10 cellular contexts compared by ENCODE assay signal in genomic region chr15:79673416-79674123, GRCh38.
DNase-seq lines count a peak whose midpoint lies in the region; ATAC-seq, FAIRE-seq and TF ChIP-seq lines count a peak whose summit lies in the region.
"Had no signal": no experiment of that assay in that cellular context is flagged by ENCODE, and none has a peak within 500 bp of the region (broad histone marks: within the 10 kb centered on the region; RNA-seq: fewer than 3 reads in every experiment).

No MANE protein-coding gene starts in this region.

- CTCF ChIA-PET in OCI-LY7 (lab: Charles Lee; ENCODE audit: unreplicated experiment), result no interaction called here

- ATAC-seq in HG03469 (IDR thresholded peaks at IDR 0.05; ENCODE audit: unreplicated experiment), result peak; percentile 58

- no peak for FAIRE-seq in urothelium cell line (lab: Jason Lieb, UNC)
- FAIRE-seq: G401.6 had no signal

- H3K79me2 ChIP-seq in OCI-LY7 (ENCODE audit: insufficient read depth, low read depth, low read length), result no peaks in the 10 kb centered on the region
- H3K79me2 ChIP-seq: parathyroid adenoma had no signal

- BruUV-seq in OCI-LY7 (replicated peaks; lab: Mats Ljungman, UMichigan), result no TSS peak

- DNase-seq in stimulated activated CD4-positive, alpha-beta T cell treated with anti-CD3 and anti-CD28 coated beads, Interleukin-15, amount 100 ng/mL, for 24 hours, result peak; percentile 26
- DNase-seq in stimulated activated CD4-positive, alpha-beta T cell treated with anti-CD3 and anti-CD28 coated beads, Interleukin-4, amount 100 ng/mL, for 1 hour, result no peak
- peak; percentile 71 for DNase-seq in amniotic epithelial cell (ENCODE audit: low read depth)
- DNase-seq in urothelium cell line (ENCODE audit: low spot score), result peak; percentile 58
- DNase-seq in OCI-LY7 (ENCODE audit: low spot score), result no peak
- no peak for DNase-seq in DMS53 treated with DMSO at 0.1 percent for 48 hours (lab: John Stamatoyannopoulos, UW; ENCODE audit: unreplicated experiment)
- DNase-seq in vagina (ENCODE audit: extremely low spot score in 2 of 2), result no peak

- TF ChIP-seq POLR2A in vagina (IDR thresholded peaks at IDR 0.05), result no peak

- no peaks in the 10 kb centered on the region for H3K27me3 ChIP-seq in vagina

- no peaks in the 10 kb centered on the region for H4K20me1 ChIP-seq in OCI-LY7 (ENCODE audit: insufficient read depth, low read length)

- H3K9me2 ChIP-seq in OCI-LY7 (ENCODE audit: insufficient read depth, low read length), result no peaks in the 10 kb centered on the region

- H2AFZ ChIP-seq in OCI-LY7 (ENCODE audit: low read length), result no peak overlapping the region
- H2AFZ ChIP-seq: parathyroid adenoma had no signal

- POLR2A ChIA-PET in OCI-LY7 (lab: Charles Lee), result interaction anchor here (1.0 kb wide), 1 partner anchor 11 kb away, joined by 3 read pairs; no protein-coding TSS in a partner anchor

- H3K4me2 ChIP-seq in OCI-LY7 (ENCODE audit: low read length), result no peak overlapping the region

- H3K27ac ChIP-seq in OCI-LY7 (ENCODE audit: low read depth, low read length, poor library complexity, severe bottlenecking) (no peak overlapping the region), vagina (no peak overlapping the region)
- H3K27ac ChIP-seq: parathyroid adenoma had no signal

- no peaks in the 10 kb centered on the region for H3K4me1 ChIP-seq in OCI-LY7 (ENCODE audit: insufficient read depth, low read length, poor library complexity, severe bottlenecking)
- no peaks in the 10 kb centered on the region for H3K4me1 ChIP-seq in vagina
- H3K4me1 ChIP-seq: parathyroid adenoma had no signal

- intact Hi-C loops in OCI-LY7 (cut with micrococcal nuclease; ENCODE audit: unreplicated experiment) (no loop called here), vagina (cut with DNase I) (no loop called here)

- H3K4me3 ChIP-seq in OCI-LY7 (ENCODE audit: low read depth, low read length, poor library complexity, severe bottlenecking) (no peak overlapping the region), vagina (no peak overlapping the region)

- H3K9me3 ChIP-seq in OCI-LY7 (ENCODE audit: low read length) (no peaks in the 10 kb centered on the region), vagina (no peaks in the 10 kb centered on the region)

- H3K36me3 ChIP-seq in OCI-LY7 (ENCODE audit: insufficient read depth, low read length) (no peaks in the 10 kb centered on the region), vagina (no peaks in the 10 kb centered on the region)

- TF ChIP-seq CTCF in OCI-LY7 (conservative IDR thresholded peaks at IDR 0.05; ENCODE audit: low read length) (no peak), vagina (IDR thresholded peaks at IDR 0.05) (no peak)

Comparison
In these comparisons a context has a peak if more than half of its experiments do, and no peak if none do; other contexts are left out.
1. DNase-seq: peak in stimulated activated CD4-positive, alpha-beta T cell treated with anti-CD3 and anti-CD28 coated beads, Interleukin-15, amount 100 ng/mL, for 24 hours (single experiment), amniotic epithelial cell (single experiment) and urothelium cell line (single experiment); none in stimulated activated CD4-positive, alpha-beta T cell treated with anti-CD3 and anti-CD28 coated beads, Interleukin-4, amount 100 ng/mL, for 1 hour (single experiment), OCI-LY7 (single experiment), DMS53 treated with DMSO at 0.1 percent for 48 hours (single experiment) and vagina (0 of 2).